1 cellular context compared by ENCODE assay signal in the genomic region with DNA sequence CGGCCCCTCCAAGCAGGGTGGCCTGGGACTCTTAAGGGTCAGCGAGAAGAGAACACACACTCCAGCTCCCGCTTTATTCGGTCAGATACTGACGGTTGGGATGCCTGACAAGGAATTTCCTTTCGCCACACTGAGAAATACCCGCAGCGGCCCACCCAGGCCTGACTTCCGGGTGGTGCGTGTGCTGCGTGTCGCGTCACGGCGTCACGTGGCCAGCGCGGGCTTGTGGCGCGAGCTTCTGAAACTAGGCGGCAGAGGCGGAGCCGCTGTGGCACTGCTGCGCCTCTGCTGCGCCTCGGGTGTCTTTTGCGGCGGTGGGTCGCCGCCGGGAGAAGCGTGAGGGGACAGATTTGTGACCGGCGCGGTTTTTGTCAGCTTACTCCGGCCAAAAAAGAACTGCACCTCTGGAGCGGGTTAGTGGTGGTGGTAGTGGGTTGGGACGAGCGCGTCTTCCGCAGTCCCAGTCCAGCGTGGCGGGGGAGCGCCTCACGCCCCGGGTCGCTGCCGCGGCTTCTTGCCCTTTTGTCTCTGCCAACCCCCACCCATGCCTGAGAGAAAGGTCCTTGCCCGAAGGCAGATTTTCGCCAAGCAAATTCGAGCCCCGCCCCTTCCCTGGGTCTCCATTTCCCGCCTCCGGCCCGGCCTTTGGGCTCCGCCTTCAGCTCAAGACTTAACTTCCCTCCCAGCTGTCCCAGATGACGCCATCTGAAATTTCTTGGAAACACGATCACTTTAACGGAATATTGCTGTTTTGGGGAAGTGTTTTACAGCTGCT.
TF ChIP-seq lines count a peak whose summit lies in the region.

TSS of gene BRCA2 (plus strand) at position 254 of the 775 bp plus-strand sequence. CDS start 953 bp downstream, outside the sequence.
TSS of gene ZAR1L (minus strand) at position 109 of the 775 bp plus-strand sequence. CDS start 3,438 bp downstream, outside the sequence.

TF ChIP-seq in HepG2, 621 proteins besides CTCF, POLR2A, EP300 and RAD21 (continued from another document):
- TF ChIP-seq, protein P1, sequence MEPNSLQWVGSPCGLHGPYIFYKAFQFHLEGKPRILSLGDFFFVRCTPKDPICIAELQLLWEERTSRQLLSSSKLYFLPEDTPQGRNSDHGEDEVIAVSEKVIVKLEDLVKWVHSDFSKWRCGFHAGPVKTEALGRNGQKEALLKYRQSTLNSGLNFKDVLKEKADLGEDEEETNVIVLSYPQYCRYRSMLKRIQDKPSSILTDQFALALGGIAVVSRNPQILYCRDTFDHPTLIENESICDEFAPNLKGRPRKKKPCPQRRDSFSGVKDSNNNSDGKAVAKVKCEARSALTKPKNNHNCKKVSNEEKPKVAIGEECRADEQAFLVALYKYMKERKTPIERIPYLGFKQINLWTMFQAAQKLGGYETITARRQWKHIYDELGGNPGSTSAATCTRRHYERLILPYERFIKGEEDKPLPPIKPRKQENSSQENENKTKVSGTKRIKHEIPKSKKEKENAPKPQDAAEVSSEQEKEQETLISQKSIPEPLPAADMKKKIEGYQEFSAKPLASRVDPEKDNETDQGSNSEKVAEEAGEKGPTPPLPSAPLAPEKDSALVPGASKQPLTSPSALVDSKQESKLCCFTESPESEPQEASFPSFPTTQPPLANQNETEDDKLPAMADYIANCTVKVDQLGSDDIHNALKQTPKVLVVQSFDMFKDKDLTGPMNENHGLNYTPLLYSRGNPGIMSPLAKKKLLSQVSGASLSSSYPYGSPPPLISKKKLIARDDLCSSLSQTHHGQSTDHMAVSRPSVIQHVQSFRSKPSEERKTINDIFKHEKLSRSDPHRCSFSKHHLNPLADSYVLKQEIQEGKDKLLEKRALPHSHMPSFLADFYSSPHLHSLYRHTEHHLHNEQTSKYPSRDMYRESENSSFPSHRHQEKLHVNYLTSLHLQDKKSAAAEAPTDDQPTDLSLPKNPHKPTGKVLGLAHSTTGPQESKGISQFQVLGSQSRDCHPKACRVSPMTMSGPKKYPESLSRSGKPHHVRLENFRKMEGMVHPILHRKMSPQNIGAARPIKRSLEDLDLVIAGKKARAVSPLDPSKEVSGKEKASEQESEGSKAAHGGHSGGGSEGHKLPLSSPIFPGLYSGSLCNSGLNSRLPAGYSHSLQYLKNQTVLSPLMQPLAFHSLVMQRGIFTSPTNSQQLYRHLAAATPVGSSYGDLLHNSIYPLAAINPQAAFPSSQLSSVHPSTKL (CRISPR knock-in tag; IDR thresholded peaks at IDR 0.05) = peak; percentile 19; the same call in 1 of the 2 replicates
- TF ChIP-seq POGZ (CRISPR knock-in tag; IDR thresholded peaks at IDR 0.05) (peak; percentile 84), ZNF841 (CRISPR knock-in tag; IDR thresholded peaks at IDR 0.05; ENCODE audit: borderline replicate concordance) (no peak), SP2 (CRISPR knock-in tag; IDR thresholded peaks at IDR 0.05) (0 out of 2 replicates have a peak, but pooled peaks have one; percentile 6), PBX3 (CRISPR knock-in tag; IDR thresholded peaks at IDR 0.05; ENCODE audit: borderline replicate concordance) (0 out of 2 replicates have a peak, but pooled peaks have one; percentile 25), ZNF672 (CRISPR knock-in tag; IDR thresholded peaks at IDR 0.05) (no peak), FOXK1 (CRISPR knock-in tag; IDR thresholded peaks at IDR 0.05; ENCODE audit: borderline replicate concordance, low read depth) (peak; percentile 83), ESRRA (CRISPR knock-in tag; IDR thresholded peaks at IDR 0.05; ENCODE audit: low read depth) (0 out of 2 replicates have a peak, but pooled peaks have one; percentile 13)
- TF ChIP-seq, protein P2, sequence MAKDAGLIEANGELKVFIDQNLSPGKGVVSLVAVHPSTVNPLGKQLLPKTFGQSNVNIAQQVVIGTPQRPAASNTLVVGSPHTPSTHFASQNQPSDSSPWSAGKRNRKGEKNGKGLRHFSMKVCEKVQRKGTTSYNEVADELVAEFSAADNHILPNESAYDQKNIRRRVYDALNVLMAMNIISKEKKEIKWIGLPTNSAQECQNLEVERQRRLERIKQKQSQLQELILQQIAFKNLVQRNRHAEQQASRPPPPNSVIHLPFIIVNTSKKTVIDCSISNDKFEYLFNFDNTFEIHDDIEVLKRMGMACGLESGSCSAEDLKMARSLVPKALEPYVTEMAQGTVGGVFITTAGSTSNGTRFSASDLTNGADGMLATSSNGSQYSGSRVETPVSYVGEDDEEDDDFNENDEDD (CRISPR knock-in tag; IDR thresholded peaks at IDR 0.05; ENCODE audit: borderline replicate concordance) = peak; percentile 98
